ENCODE assay signal across 25 cellular contexts in the genomic region with DNA sequence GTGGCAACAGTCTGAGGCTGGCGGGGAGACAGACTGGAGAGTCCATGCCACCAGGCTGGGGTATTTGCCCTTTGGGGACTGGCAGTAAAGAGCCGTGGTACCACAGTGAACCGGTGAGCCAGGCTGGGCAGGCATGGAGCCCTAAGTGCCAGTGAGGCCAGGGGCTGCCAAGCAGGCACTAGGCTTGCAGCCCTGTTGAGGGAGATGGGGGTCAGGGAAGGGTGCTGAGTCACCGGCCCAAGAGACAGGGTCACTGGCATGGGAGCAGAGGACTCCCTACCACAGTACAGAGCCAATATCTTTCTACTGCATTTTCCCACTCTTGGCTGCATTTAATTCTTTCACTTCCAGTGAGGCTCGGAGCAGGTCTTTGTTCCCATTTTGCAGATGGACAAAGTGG. TPM values are rescaled to one million over a fixed set of nuclear protein-coding genes. Genes with fewer than 3 reads are reported as not detected.
A peak's percentile ranks its signal among the peaks of the same experiment; 100 is the strongest.
DNase-seq lines count a peak whose midpoint lies in the region; ATAC-seq, FAIRE-seq and TF ChIP-seq lines count a peak whose summit lies in the region.
"Had no signal": no experiment of that assay in that cellular context is flagged by ENCODE, and none has a peak within 500 bp of the region (broad histone marks: within the 10 kb centered on the region; RNA-seq: fewer than 3 reads in every experiment).

No MANE protein-coding gene starts in this region.

- no peak overlapping the region for H2AFZ ChIP-seq in HCT116 (ENCODE audit: low read depth, low read length, poor library complexity, severe bottlenecking)

- peaks cover 30% of the 10 kb centered on the region for H3K36me3 Mint-ChIP-seq in nephron progenitor cell (ENCODE audit: low read depth)

- H3K4me3 ChIP-seq in A549 (no peak overlapping the region), HCT116 (replicated peaks in 1 of 2; ENCODE audit: low read depth in 1 of 2, low read length in 2 of 2) (no peak overlapping the region), breast epithelium (no peak overlapping the region), mucosa of descending colon (no peak overlapping the region)

- H3K9ac ChIP-seq in HCT116 (ENCODE audit: low read length) = no peak overlapping the region

- peaks cover 15% of the 10 kb centered on the region; the same call in 2 of the 3 replicates for H3K4me1 ChIP-seq in A549
- peaks cover 0 to 19% of the 10 kb centered on the region in 2 experiments; a peak in 2 of 4 replicates for H3K4me1 ChIP-seq in HCT116 (ENCODE audit: control insufficient read depth in 1 of 2, insufficient read depth in 2 of 2, low read length in 2 of 2)
- H3K4me1 ChIP-seq in breast epithelium = no peaks in the 10 kb centered on the region
- peaks cover 3% of the 10 kb centered on the region for H3K4me1 ChIP-seq in mucosa of descending colon (ENCODE audit: low read depth)

- TF ChIP-seq POLR2A in A549 (IDR thresholded peaks at IDR 0.05; ENCODE audit: low read length) (no peak), HCT116 (IDR thresholded peaks at IDR 0.05; ENCODE audit: borderline replicate concordance, extremely low read depth, insufficient read depth, insufficient read length) (no peak), breast epithelium (IDR thresholded peaks at IDR 0.05) (no peak)

- intact Hi-C loops in HCT116 (cut with micrococcal nuclease) (no loop called here), breast epithelium (cut with DNase I; ENCODE audit: low total_unique reads) (no loop called here), mucosa of descending colon (cut with DNase I, micrococcal nuclease) (no loop called here)

- no peaks in the 10 kb centered on the region for H3K4me1 Mint-ChIP-seq in nephron progenitor cell
- H3K4me1 Mint-ChIP-seq: B cell, CD14-positive monocyte had no signal

- RAD21 ChIA-PET in HCT116 (lab: Charles Lee; ENCODE audit: low non-redundant PET in 1 of 2, low total read pairs in 2 of 2, uncharacterized antibody in 2 of 2, unreplicated experiment in 2 of 2) = no interaction called here

- H3K9me3 Mint-ChIP-seq in nephron progenitor cell = no peaks in the 10 kb centered on the region

- no TSS peak for BruUV-seq in HCT116 (replicated peaks; lab: Mats Ljungman, UMichigan)

- ATAC-seq in A549 (no peak), HCT116 (no peak), mucosa of descending colon (no peak), HG03196 (IDR thresholded peaks at IDR 0.05; ENCODE audit: unreplicated experiment) (no peak)

- no peak for TF ChIP-seq EP300 in A549 (IDR thresholded peaks at IDR 0.05)

- CTCF ChIA-PET in A549 (lab: Yijun Ruan, JAX) (interaction anchor here (1.2 kb wide), 1 partner anchor 15 kb away, joined by 3 read pairs; no protein-coding TSS in a partner anchor), HCT116 (lab: Charles Lee) (no interaction called here)

- H3K27ac ChIP-seq in A549 = peak overlapping the region; percentile 44 to 54; a peak in 2 of 6 replicates
- 0 out of 2 replicates have a peak overlapping the region, but pooled peaks have one; percentile 14 for H3K27ac ChIP-seq in HCT116 (ENCODE audit: low read depth, low read length)
- peak overlapping the region; percentile 3 to 26 for H3K27ac ChIP-seq in breast epithelium

- DNase-seq in A549 (ENCODE audit: low read depth in 1 of 2, low spot score in 1 of 2) (no peak), HCT116 (ENCODE audit: low read depth, low spot score) (no peak), breast epithelium (ENCODE audit: low spot score in 2 of 2) (no peak), nephron progenitor cell (no peak), mucosa of descending colon (no peak), nucleus accumbens (lab: John Stamatoyannopoulos, UW) (no peak), T-helper 2 cell (no peak)
- DNase-seq: DMS53, EL, GF-D8, Karpas-422, NCI-H1417, NCI-H1694 treated with DMSO at 0.1 percent for 48 hours, NCI-H2081 treated with DMSO at 0.1 percent for 48 hours, NCI-H2171 treated with DMSO at 0.1 percent for 48 hours, NCI-H446, NCI-H526, SHP77 treated with DMSO at 0.1 percent for 48 hours had no signal

- WGBS in A549 (ENCODE audit: missing lambda C conversion rate) = 95% methylated on average over 5 of the region's 5 CpGs

- peak overlapping the region; percentile 43 for H3K27ac Mint-ChIP-seq in nephron progenitor cell
- H3K27ac Mint-ChIP-seq: B cell had no signal

- H3K36me3 ChIP-seq in HCT116 (ENCODE audit: control insufficient read depth in 1 of 2, insufficient read depth in 2 of 2, low read length in 2 of 2) (peaks cover 8 to 34% of the 10 kb centered on the region in 2 experiments; a peak in 3 of 4 replicates), breast epithelium (peaks cover 6% of the 10 kb centered on the region), mucosa of descending colon (ENCODE audit: low read depth) (peaks cover 5% of the 10 kb centered on the region)

- H4K20me1 ChIP-seq in HCT116 (ENCODE audit: insufficient read depth) = no peaks in the 10 kb centered on the region

- H3K9me3 ChIP-seq in A549 = no peaks in the 10 kb centered on the region
- H3K9me3 ChIP-seq in HCT116 (ENCODE audit: control insufficient read depth in 1 of 2, insufficient read depth in 1 of 2, low read depth in 1 of 2, low read length in 2 of 2) = no peaks in the 10 kb centered on the region
- no peaks in the 10 kb centered on the region for H3K9me3 ChIP-seq in breast epithelium
- no peaks in the 10 kb centered on the region for H3K9me3 ChIP-seq in mucosa of descending colon

- H3K27me3 ChIP-seq in HCT116 (ENCODE audit: insufficient read depth, low read length) = no peaks in the 10 kb centered on the region
- no peaks in the 10 kb centered on the region for H3K27me3 ChIP-seq in breast epithelium

- POLR2A ChIA-PET in A549 (lab: Yijun Ruan, JAX) = no interaction called here
- POLR2A ChIA-PET in HCT116 (lab: Charles Lee) = no interaction called here

- no peaks in the 10 kb centered on the region for H3K79me2 ChIP-seq in HCT116 (ENCODE audit: insufficient read depth, low read length)

- no peak overlapping the region for H3K4me3 Mint-ChIP-seq in nephron progenitor cell
- H3K4me3 Mint-ChIP-seq: B cell, CD14-positive monocyte had no signal

- TF ChIP-seq RAD21 in A549 (conservative IDR thresholded peaks at IDR 0.05 in 1 of 2, IDR thresholded peaks at IDR 0.05 in 1 of 2) (no peak), HCT116 (IDR thresholded peaks at IDR 0.05; ENCODE audit: low read depth) (no peak)

- TF ChIP-seq CTCF in A549 (IDR thresholded peaks at IDR 0.05) (no peak), HCT116 (IDR thresholded peaks at IDR 0.05 in 2 of 3, conservative IDR thresholded peaks at IDR 0.05 in 1 of 3; ENCODE audit: borderline replicate concordance in 1 of 3, insufficient read depth in 1 of 3, low read depth in 2 of 3, low read length in 2 of 3) (no peak), breast epithelium (IDR thresholded peaks at IDR 0.05) (no peak), nephron progenitor cell (IDR thresholded peaks at IDR 0.05) (no peak), mucosa of descending colon (IDR thresholded peaks at IDR 0.05) (no peak)

- H3K9me2 ChIP-seq in HCT116 (ENCODE audit: insufficient read depth) = no peaks in the 10 kb centered on the region

- no peak overlapping the region for H3K4me2 ChIP-seq in A549
- no peak overlapping the region for H3K4me2 ChIP-seq in HCT116 (ENCODE audit: low read length)

- peaks cover 2% of the 10 kb centered on the region for H3K27me3 Mint-ChIP-seq in nephron progenitor cell (ENCODE audit: low read depth, poor library complexity)
- H3K27me3 Mint-ChIP-seq: B cell had no signal

- FAIRE-seq in A549 (lab: Jason Lieb, UNC) = no peak
- FAIRE-seq: D721Med, GM19239, H1, RCC 7860 had no signal

TF ChIP-seq in HCT116, 20 proteins besides CTCF, POLR2A, EP300 and RAD21:
- TF ChIP-seq ZFX (IDR thresholded peaks at IDR 0.05) (no peak), ELF1 (IDR thresholded peaks at IDR 0.05; ENCODE audit: borderline replicate concordance, low read depth) (no peak), CEBPB (IDR thresholded peaks at IDR 0.05; ENCODE audit: low read depth) (no peak), POLR2AphosphoS5 (IDR thresholded peaks at IDR 0.05; ENCODE audit: low read depth, low read length) (no peak)
TF ChIP-seq in HCT116: peak in this region for 0.

RNA-seq across cellular contexts. Expression of a gene that starts 30.7 kb away (rescaled TPM):
- polyA plus RNA-seq in A549 (2011; rRNA removed) = 2.8 and 4.3 TPM in 2 replicates
- polyA plus RNA-seq in A549 (2012; cell fraction: cytosol; rRNA removed) = 0.83 and 1.6 TPM in 2 replicates
- 1.2 and 1.3 TPM in 2 replicates for polyA plus RNA-seq in A549 (2012; cell fraction: nucleus; rRNA removed)
- 1.1 to 1.7 TPM (median 1.4 TPM) in 3 replicates for polyA plus RNA-seq in A549 (2017; fragmentation: RNase III; extraction: RNeasy Plus Mini Kit Qiagen cat#74134 plus additional on column Dnase treatment)
- 7.7 and 14.6 TPM in 2 replicates for polyA minus RNA-seq in A549 (2011; rRNA and poly(A)+ RNA removed)
- total RNA-seq in HCT116 (2021; ENCODE audit: unreplicated experiment) = 16.5 TPM
- polyA plus RNA-seq in HCT116 (2012) = 15.9 and 17.5 TPM in 2 replicates
- 10 to 100 TPM in 2 of 3 donors, 1 to 10 TPM in 1; 8.8 to 26.6 (median 15.7) TPM for total RNA-seq in breast epithelium
- 10 to 100 TPM; 17.6 to 29.3 (median 28.6) TPM for total RNA-seq in mucosa of descending colon

RNA-seq across cellular contexts. Expression of a gene that starts 49.7 kb away (rescaled TPM):
- polyA plus RNA-seq in A549 (2011; rRNA removed) (12.4 and 13.5 TPM in 2 replicates), A549 (2017; fragmentation: RNase III; extraction: RNeasy Plus Mini Kit Qiagen cat#74134 plus additional on column Dnase treatment) (22.8 to 23.5 TPM (median 23.5 TPM) in 3 replicates)
- 21.0 and 26.9 TPM in 2 replicates for polyA plus RNA-seq in A549 (2012; cell fraction: cytosol; rRNA removed)
- polyA plus RNA-seq in A549 (2012; cell fraction: nucleus; rRNA removed) = 41.1 and 44.6 TPM in 2 replicates
- polyA minus RNA-seq in A549 (2011; rRNA and poly(A)+ RNA removed) = 10.5 and 12.2 TPM in 2 replicates
- total RNA-seq in HCT116 (2021; ENCODE audit: unreplicated experiment) (42.0 TPM), breast epithelium (10 to 100 TPM; 24.0 to 33.1 (median 32.2) TPM), mucosa of descending colon (10 to 100 TPM; 37.8 to 57.5 (median 39.3) TPM)
- 31.6 and 33.2 TPM in 2 replicates for polyA plus RNA-seq in HCT116 (2012)
